Comparison of ENCODE assay signal across 22 cellular contexts in genomic region chr4:90002406-90003040, GRCh38.
DNase-seq lines count a peak whose midpoint lies in the region; ATAC-seq and TF ChIP-seq lines count a peak whose summit lies in the region.
"Had no signal": no experiment of that assay in that cellular context is flagged by ENCODE, and none has a peak within 500 bp of the region (broad histone marks: within the 10 kb centered on the region; RNA-seq: fewer than 3 reads in every experiment).

No MANE protein-coding gene starts in this region.

- peak; percentile 13 for DNase-seq in A172 (ENCODE audit: low spot score)
- DNase-seq in GM23338 (ENCODE audit: low spot score), result no peak
- DNase-seq in NCI-H345 (lab: John Stamatoyannopoulos, UW), result peak; percentile 61
- DNase-seq in cerebellum (ENCODE audit: low spot score), result peak; percentile 31
- DNase-seq in activated T-helper 2 cell treated with anti-CD3 and anti-CD28 coated beads, Interferon-gamma antibody, Interleukin-2, Interleukin-4, amounts not matched to agents 10 μg/mL and 5 μg/mL and 100 μg/mL, durations not matched to agents 14 hours and 24 hours and 36 hours (ENCODE audit: low spot score), result no peak
- DNase-seq: activated CD4-positive, alpha-beta T cell treated with anti-CD3 and anti-CD28 coated beads for 48 hours; activated naive CD8-positive, alpha-beta T cell treated with anti-CD3 and anti-CD28 coated beads for 36 hours; effector CD8-positive, alpha-beta T cell; hypothalamus; NCI-H2107; nephron progenitor cell; Peyer's patch; sigmoid colon; stimulated activated CD8-positive, alpha-beta memory T cell treated with anti-CD3 and anti-CD28 coated beads, Interleukin-4, amount 100 ng/mL, for 48 hours had no signal

- peak overlapping the region; percentile 88 for H2AFZ ChIP-seq in GM23338

- intact Hi-C loops in activated T-helper 2 cell treated with anti-CD3 and anti-CD28 coated beads, Interferon-gamma antibody, Interleukin-2, Interleukin-4, amounts not matched to agents 10 μg/mL and 5 μg/mL and 100 μg/mL, durations not matched to agents 14 hours and 24 hours and 36 hours (cut with micrococcal nuclease), result no loop called here

- no peaks in the 10 kb centered on the region for H3K9me2 ChIP-seq in GM23338 (ENCODE audit: insufficient read depth)

- H4K20me1 ChIP-seq in GM23338 (replicated peaks; ENCODE audit: insufficient read depth), result no peaks in the 10 kb centered on the region

- no peak overlapping the region for H3K4me3 Mint-ChIP-seq in GM23338
- no peak overlapping the region for H3K4me3 Mint-ChIP-seq in activated T-helper 2 cell treated with anti-CD3 and anti-CD28 coated beads, Interferon-gamma antibody, Interleukin-2, Interleukin-4, amounts not matched to agents 10 μg/mL and 5 μg/mL and 100 μg/mL, durations not matched to agents 14 hours and 24 hours and 36 hours (ENCODE audit: low read depth)
- H3K4me3 Mint-ChIP-seq: activated naive CD8-positive, alpha-beta T cell treated with anti-CD3 and anti-CD28 coated beads for 36 hours; nephron progenitor cell; T-helper 1 cell treated with Interleukin-12 subunit alpha and Interleukin-12 subunit beta and Interleukin-4 antibody, amounts not matched to agents 30 μg/mL and 1 μg/mL, for 36 hours; type B pancreatic cell had no signal

- H3K4me3 ChIP-seq in GM23338, result no peak overlapping the region
- H3K4me3 ChIP-seq: Peyer's patch, sigmoid colon had no signal

- no peaks in the 10 kb centered on the region for H3F3A ChIP-seq in GM23338 (replicated peaks; ENCODE audit: low read depth)

- no peak overlapping the region for H3K27ac ChIP-seq in GM23338 (ENCODE audit: low read depth)
- H3K27ac ChIP-seq: C4-2B, KMS-11, Peyer's patch, sigmoid colon had no signal

- no peaks in the 10 kb centered on the region for H3K36me3 ChIP-seq in GM23338 (ENCODE audit: insufficient read depth)
- H3K36me3 ChIP-seq: Peyer's patch, sigmoid colon had no signal

- no peak for ATAC-seq in GM23338
- ATAC-seq in HG02642 (IDR thresholded peaks at IDR 0.05; ENCODE audit: poor library complexity, unreplicated experiment), result no peak
- ATAC-seq in GM18505 (IDR thresholded peaks at IDR 0.05; ENCODE audit: unreplicated experiment), result no peak
- no peak for ATAC-seq in HG02678 (IDR thresholded peaks at IDR 0.05; ENCODE audit: unreplicated experiment)
- ATAC-seq: esophagus mucosa had no signal

- no peaks in the 10 kb centered on the region for H3K9me3 Mint-ChIP-seq in GM23338
- H3K9me3 Mint-ChIP-seq in activated T-helper 2 cell treated with anti-CD3 and anti-CD28 coated beads, Interferon-gamma antibody, Interleukin-2, Interleukin-4, amounts not matched to agents 10 μg/mL and 5 μg/mL and 100 μg/mL, durations not matched to agents 14 hours and 24 hours and 36 hours, result no peaks in the 10 kb centered on the region
- H3K9me3 Mint-ChIP-seq: activated naive CD8-positive, alpha-beta T cell treated with anti-CD3 and anti-CD28 coated beads for 36 hours; nephron progenitor cell; T-helper 1 cell treated with Interleukin-12 subunit alpha and Interleukin-12 subunit beta and Interleukin-4 antibody, amounts not matched to agents 30 μg/mL and 1 μg/mL, for 36 hours; type B pancreatic cell had no signal

- peaks cover 10% of the 10 kb centered on the region for H3K4me1 ChIP-seq in GM23338 (ENCODE audit: insufficient read depth)
- H3K4me1 ChIP-seq: Peyer's patch, sigmoid colon had no signal

- no peaks in the 10 kb centered on the region for H3K27me3 Mint-ChIP-seq in GM23338 (ENCODE audit: insufficient read depth, low read depth, poor library complexity)
- no peaks in the 10 kb centered on the region for H3K27me3 Mint-ChIP-seq in activated T-helper 2 cell treated with anti-CD3 and anti-CD28 coated beads, Interferon-gamma antibody, Interleukin-2, Interleukin-4, amounts not matched to agents 10 μg/mL and 5 μg/mL and 100 μg/mL, durations not matched to agents 14 hours and 24 hours and 36 hours (ENCODE audit: low read depth)

- H3K79me2 ChIP-seq in GM23338 (replicated peaks; ENCODE audit: insufficient read depth), result no peaks in the 10 kb centered on the region

- peaks cover 14% of the 10 kb centered on the region for H3K4me1 Mint-ChIP-seq in GM23338
- H3K4me1 Mint-ChIP-seq in activated T-helper 2 cell treated with anti-CD3 and anti-CD28 coated beads, Interferon-gamma antibody, Interleukin-2, Interleukin-4, amounts not matched to agents 10 μg/mL and 5 μg/mL and 100 μg/mL, durations not matched to agents 14 hours and 24 hours and 36 hours (ENCODE audit: low read depth), result no peaks in the 10 kb centered on the region
- H3K4me1 Mint-ChIP-seq: activated naive CD8-positive, alpha-beta T cell treated with anti-CD3 and anti-CD28 coated beads for 36 hours had no signal

- TF ChIP-seq CTCF in GM23338 (conservative IDR thresholded peaks at IDR 0.05; ENCODE audit: low read depth in 2 of 2), result no peak

- no peak for TF ChIP-seq POLR2A in GM18505 (IDR thresholded peaks at IDR 0.05; ENCODE audit: borderline replicate concordance, extremely low read depth, insufficient read depth, insufficient read length)

- peak overlapping the region; percentile 9; the same call in 1 of the 2 replicates for H3K4me2 ChIP-seq in GM23338
- H3K4me2 ChIP-seq: KMS-11 had no signal

- no peaks in the 10 kb centered on the region for H3K36me3 Mint-ChIP-seq in GM23338 (ENCODE audit: low read depth)
- H3K36me3 Mint-ChIP-seq in activated T-helper 2 cell treated with anti-CD3 and anti-CD28 coated beads, Interferon-gamma antibody, Interleukin-2, Interleukin-4, amounts not matched to agents 10 μg/mL and 5 μg/mL and 100 μg/mL, durations not matched to agents 14 hours and 24 hours and 36 hours (ENCODE audit: low read depth), result no peaks in the 10 kb centered on the region
- H3K36me3 Mint-ChIP-seq: activated naive CD8-positive, alpha-beta T cell treated with anti-CD3 and anti-CD28 coated beads for 36 hours; type B pancreatic cell had no signal

- peak overlapping the region; percentile 16; the same call in 1 of the 2 replicates for H3K27ac Mint-ChIP-seq in GM23338
- no peak overlapping the region for H3K27ac Mint-ChIP-seq in activated T-helper 2 cell treated with anti-CD3 and anti-CD28 coated beads, Interferon-gamma antibody, Interleukin-2, Interleukin-4, amounts not matched to agents 10 μg/mL and 5 μg/mL and 100 μg/mL, durations not matched to agents 14 hours and 24 hours and 36 hours
- H3K27ac Mint-ChIP-seq: activated naive CD8-positive, alpha-beta T cell treated with anti-CD3 and anti-CD28 coated beads for 36 hours; nephron progenitor cell; T-helper 1 cell treated with Interleukin-12 subunit alpha and Interleukin-12 subunit beta and Interleukin-4 antibody, amounts not matched to agents 30 μg/mL and 1 μg/mL, for 36 hours; type B pancreatic cell had no signal

- H3K27me3 ChIP-seq in GM23338 (ENCODE audit: insufficient read depth), result no peaks in the 10 kb centered on the region
- H3K27me3 ChIP-seq: Peyer's patch, sigmoid colon had no signal

TF ChIP-seq in GM23338, 12 proteins besides CTCF, POLR2A, EP300 and RAD21:
- TF ChIP-seq REST (IDR thresholded peaks at IDR 0.05; ENCODE audit: unreplicated experiment) (no peak), CREB1 (CRISPR knock-in tag; IDR thresholded peaks at IDR 0.05; ENCODE audit: low read depth) (no peak), JUNB (IDR thresholded peaks at IDR 0.05; ENCODE audit: unreplicated experiment) (no peak), EZH2 (IDR thresholded peaks at IDR 0.05; ENCODE audit: low read depth, unreplicated experiment) (no peak)

Comparison
In these comparisons a context has a peak if more than half of its experiments do, and no peak if none do; other contexts are left out.
1. DNase-seq: peak in A172 (single experiment), NCI-H345 (single experiment) and cerebellum (single experiment); none in GM23338 (single experiment) and activated T-helper 2 cell treated with anti-CD3 and anti-CD28 coated beads, Interferon-gamma antibody, Interleukin-2, Interleukin-4, amounts not matched to agents 10 μg/mL and 5 μg/mL and 100 μg/mL, durations not matched to agents 14 hours and 24 hours and 36 hours (single experiment).